8 cellular contexts compared by ENCODE assay signal in the genomic region with DNA sequence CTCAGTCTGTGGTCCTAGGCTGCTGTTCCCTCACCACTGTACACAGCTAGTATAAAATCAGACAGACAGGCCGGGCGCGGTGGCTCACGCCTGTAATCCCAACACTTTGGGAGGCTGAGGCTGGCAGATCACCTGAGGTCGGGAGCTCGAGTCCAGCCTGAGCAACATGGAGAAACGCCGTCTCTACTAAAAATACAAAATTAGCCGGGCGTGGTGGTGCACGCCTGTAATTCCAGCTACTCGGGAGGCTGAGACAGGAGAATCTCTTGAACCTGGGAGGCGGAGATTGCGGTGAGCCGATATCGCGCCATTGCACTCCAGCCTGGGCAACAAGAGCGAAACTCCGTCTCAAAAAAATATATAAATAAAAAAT. TPM values are rescaled to one million over a fixed set of nuclear protein-coding genes. Genes with fewer than 3 reads are reported as not detected.
A peak's percentile ranks its signal among the peaks of the same experiment; 100 is the strongest.
DNase-seq lines count a peak whose midpoint lies in the region; ATAC-seq and TF ChIP-seq lines count a peak whose summit lies in the region.
"Not testable (repeated sequence)": the region's sequence is repeated elsewhere in the genome, so short reads cannot be mapped to it uniquely, and the experiment has no call there.

No MANE protein-coding gene starts in this region.

- peaks cover 22 to 28% of the 10 kb centered on the region in 2 experiments for H3K4me1 Mint-ChIP-seq in H9
- peaks cover 40% of the 10 kb centered on the region for H3K4me1 Mint-ChIP-seq in activated naive CD4-positive, alpha-beta T cell treated with anti-CD3 and anti-CD28 coated beads, Interleukin-2, amount 10 ng/mL, durations not matched to agents 7 days and 5 days
- peaks cover 30 to 38% of the 10 kb centered on the region in 2 donors for H3K4me1 Mint-ChIP-seq in natural killer cell treated with Interleukin-12 subunit alpha and Interleukin-12 subunit beta and Interleukin-15 and Interleukin-18, amount 100 ng/mL, for 72 hours (ENCODE audit: low read depth in 2 of 2)
- H3K4me1 Mint-ChIP-seq in stimulated activated naive B cell treated with anti-CD40 and anti-IgM and Interleukin-4, amounts not matched to agents 10 μg/mL and 1 μg/mL and 100 μg/mL, for 72 hours: peaks cover 25 to 47% of the 10 kb centered on the region in 2 donors

- H3K27ac Mint-ChIP-seq in H9: peak overlapping the region in 2 of 3 experiments; percentile 51 to 53; a peak in 3 of 7 replicates
- peak overlapping the region; percentile 95 for H3K27ac Mint-ChIP-seq in activated naive CD4-positive, alpha-beta T cell treated with anti-CD3 and anti-CD28 coated beads, Interleukin-2, amount 10 ng/mL, durations not matched to agents 7 days and 5 days
- peak overlapping the region; percentile 86 to 90 for H3K27ac Mint-ChIP-seq in natural killer cell treated with Interleukin-12 subunit alpha and Interleukin-12 subunit beta and Interleukin-15 and Interleukin-18, amount 100 ng/mL, for 72 hours
- H3K27ac Mint-ChIP-seq in stimulated activated naive B cell treated with anti-CD40 and anti-IgM and Interleukin-4, amounts not matched to agents 10 μg/mL and 1 μg/mL and 100 μg/mL, for 72 hours: peak overlapping the region; percentile 98

- peak overlapping the region; percentile 11 for H3K9ac ChIP-seq in H9 (ENCODE audit: extremely low read depth, insufficient read length, low read length)
- H3K9ac ChIP-seq in iPS-15b (ENCODE audit: low read depth, low read length): peak overlapping the region; percentile 65

- not testable (repeated sequence) for H2BK12ac ChIP-seq in H9 (ENCODE audit: insufficient read length, low read depth, low read length)

- not testable (repeated sequence) for H3K18ac ChIP-seq in H9 (ENCODE audit: insufficient read length, low read depth, low read length)

- H3K79me2 ChIP-seq in ACC112 (ENCODE audit: control insufficient read depth, insufficient read depth, low read length, unreplicated experiment) (peaks cover 44% of the 10 kb centered on the region), H9 (ENCODE audit: insufficient read depth, low read length) (peaks cover 32% of the 10 kb centered on the region)

- H3K27me3 ChIP-seq in ACC112 (ENCODE audit: insufficient read depth, low read length); H9 (ENCODE audit: insufficient read depth, low read length); Peyer's patch; effector memory CD4-positive, alpha-beta T cell (replicated peaks; ENCODE audit: control insufficient read depth, insufficient read depth, low read length, poor library complexity, severe bottlenecking); iPS-15b (ENCODE audit: control insufficient read depth, insufficient read depth, low read length): not testable (repeated sequence)

- H2AFZ ChIP-seq in ACC112 (ENCODE audit: low read length, unreplicated experiment): peak overlapping the region; percentile 87
- H2AFZ ChIP-seq in H9 (ENCODE audit: low read length): not testable (repeated sequence)

- peak overlapping the region; percentile 81 for H3K4me3 ChIP-seq in ACC112 (ENCODE audit: low read depth, low read length)
- H3K4me3 ChIP-seq in Peyer's patch: peak overlapping the region; percentile 66 to 98 (median 96)
- peak overlapping the region; percentile 75 for H3K4me3 ChIP-seq in effector memory CD4-positive, alpha-beta T cell (ENCODE audit: insufficient read depth, low read depth, low read length, poor library complexity, severe bottlenecking)
- peak overlapping the region; percentile 100 for H3K4me3 ChIP-seq in iPS-15b (ENCODE audit: low read depth, low read length)

- H2AK5ac ChIP-seq in H9 (ENCODE audit: insufficient read length, low read length): not testable (repeated sequence)

- H2BK20ac ChIP-seq in H9 (ENCODE audit: low read depth, low read length, poor library complexity, severe bottlenecking): not testable (repeated sequence)

- H3K4me1 ChIP-seq in ACC112 (ENCODE audit: control insufficient read depth, insufficient read depth, low read length, unreplicated experiment) (peaks cover 29% of the 10 kb centered on the region), Peyer's patch (peaks cover 0 to 28% (median 9%) of the 10 kb centered on the region in 4 donors)
- H3K4me1 ChIP-seq in H9 (ENCODE audit: insufficient read depth, low read length); iPS-15b (ENCODE audit: control insufficient read depth, insufficient read depth, low read length): not testable (repeated sequence)
- peaks cover 17% of the 10 kb centered on the region for H3K4me1 ChIP-seq in effector memory CD4-positive, alpha-beta T cell (ENCODE audit: control insufficient read depth, insufficient read depth, low read length, poor library complexity, severe bottlenecking)

- H3K79me1 ChIP-seq in H9 (ENCODE audit: insufficient read depth, low read depth, low read length, poor library complexity, severe bottlenecking): peaks cover 15% of the 10 kb centered on the region

- H3K23ac ChIP-seq in H9 (ENCODE audit: insufficient read length, low read depth, low read length): not testable (repeated sequence)

- H2BK15ac ChIP-seq in H9 (ENCODE audit: low read depth, low read length): not testable (repeated sequence)

- H4K91ac ChIP-seq in H9 (ENCODE audit: insufficient read length, low read depth, low read length): not testable (repeated sequence)

- H3K36me3 ChIP-seq in ACC112 (ENCODE audit: insufficient read depth, low read length); effector memory CD4-positive, alpha-beta T cell (ENCODE audit: control insufficient read depth, insufficient read depth, low read length): not testable (repeated sequence)
- H3K36me3 ChIP-seq in Peyer's patch: peaks cover 0 to 18% (median 0%) of the 10 kb centered on the region in 3 donors
- H3K36me3 ChIP-seq in iPS-15b (ENCODE audit: control insufficient read depth, insufficient read depth, low read length): peaks cover 12% of the 10 kb centered on the region

- TF ChIP-seq POLR2A in Peyer's patch (IDR thresholded peaks at IDR 0.05): not testable (repeated sequence)

- not testable (repeated sequence) for H3K23me2 ChIP-seq in H9 (ENCODE audit: insufficient read length, low read depth, low read length, poor library complexity, severe bottlenecking)

- not testable (repeated sequence) for H2BK5ac ChIP-seq in H9 (ENCODE audit: insufficient read length, low read length)

- H3K56ac ChIP-seq in H9 (ENCODE audit: insufficient read length, low read depth, low read length): not testable (repeated sequence)

- H3K4me2 ChIP-seq in H9 (ENCODE audit: insufficient read depth, insufficient read length, low read length): peak overlapping the region; percentile 99

- not testable (repeated sequence) for H3K14ac ChIP-seq in H9 (ENCODE audit: insufficient read depth, low read length)

- H3T11ph ChIP-seq in H9 (ENCODE audit: low read length): not testable (repeated sequence)

- not testable (repeated sequence) for ATAC-seq in natural killer cell treated with Interleukin-12 subunit alpha and Interleukin-12 subunit beta and Interleukin-15 and Interleukin-18, amount 100 ng/mL, for 72 hours
- ATAC-seq in stimulated activated naive B cell treated with anti-CD40 and anti-IgM and Interleukin-4, amounts not matched to agents 10 μg/mL and 1 μg/mL and 100 μg/mL, for 72 hours (replicated peaks): peak in 1 of 2 donors; percentile 2

- peak overlapping the region; percentile 97 to 99 for H3K4me3 Mint-ChIP-seq in H9
- peak overlapping the region; percentile 95 for H3K4me3 Mint-ChIP-seq in activated naive CD4-positive, alpha-beta T cell treated with anti-CD3 and anti-CD28 coated beads, Interleukin-2, amount 10 ng/mL, durations not matched to agents 7 days and 5 days
- peak overlapping the region; percentile 81 for H3K4me3 Mint-ChIP-seq in natural killer cell treated with Interleukin-12 subunit alpha and Interleukin-12 subunit beta and Interleukin-15 and Interleukin-18, amount 100 ng/mL, for 72 hours
- H3K4me3 Mint-ChIP-seq in stimulated activated naive B cell treated with anti-CD40 and anti-IgM and Interleukin-4, amounts not matched to agents 10 μg/mL and 1 μg/mL and 100 μg/mL, for 72 hours: peak overlapping the region; percentile 93 to 95

- not testable (repeated sequence) for DNase-seq in H9; Peyer's patch; activated naive CD4-positive, alpha-beta T cell treated with anti-CD3 and anti-CD28 coated beads, Interleukin-2, amount 10 ng/mL, durations not matched to agents 7 days and 5 days; effector memory CD4-positive, alpha-beta T cell; natural killer cell treated with Interleukin-12 subunit alpha and Interleukin-12 subunit beta and Interleukin-15 and Interleukin-18, amount 100 ng/mL, for 72 hours (ENCODE audit: low spot score); stimulated activated naive B cell treated with anti-CD40 and anti-IgM and Interleukin-4, amounts not matched to agents 10 μg/mL and 1 μg/mL and 100 μg/mL, for 72 hours

- not testable (repeated sequence) for H3K4ac ChIP-seq in H9 (ENCODE audit: low read depth, low read length)

- not testable (repeated sequence) for H3K9me3 Mint-ChIP-seq in H9; activated naive CD4-positive, alpha-beta T cell treated with anti-CD3 and anti-CD28 coated beads, Interleukin-2, amount 10 ng/mL, durations not matched to agents 7 days and 5 days; natural killer cell treated with Interleukin-12 subunit alpha and Interleukin-12 subunit beta and Interleukin-15 and Interleukin-18, amount 100 ng/mL, for 72 hours; stimulated activated naive B cell treated with anti-CD40 and anti-IgM and Interleukin-4, amounts not matched to agents 10 μg/mL and 1 μg/mL and 100 μg/mL, for 72 hours

- not testable (repeated sequence) for H2BK120ac ChIP-seq in H9 (ENCODE audit: low read depth, low read length, poor library complexity, severe bottlenecking)

- not testable (repeated sequence) for H3K27ac ChIP-seq in ACC112 (ENCODE audit: low read depth, low read length); H9 (ENCODE audit: insufficient read length, low read depth, low read length)
- peak overlapping the region; percentile 91 to 94 (median 92) for H3K27ac ChIP-seq in Peyer's patch
- H3K27ac ChIP-seq in effector memory CD4-positive, alpha-beta T cell (ENCODE audit: insufficient read depth, low read length, poor library complexity, severe bottlenecking): peak overlapping the region; percentile 41

- not testable (repeated sequence) for H3K9me3 ChIP-seq in H9 (ENCODE audit: control insufficient read depth, low read depth, low read length); Peyer's patch; effector memory CD4-positive, alpha-beta T cell (ENCODE audit: control insufficient read depth, low read length); iPS-15b (ENCODE audit: control insufficient read depth, insufficient read depth, low read length)

- WGBS in H9 (ENCODE audit: extremely low coverage, insufficient read length, low lambda C conversion rate): no CpG with 5 or more reads among the region's 19 CpGs

- TF ChIP-seq CTCF in H9 (conservative IDR thresholded peaks at IDR 0.05); Peyer's patch (IDR thresholded peaks at IDR 0.05): not testable (repeated sequence)

- H3K36me3 Mint-ChIP-seq in H9 (ENCODE audit: insufficient read depth in 1 of 3, low read depth in 3 of 3): peaks cover 28 to 42% (median 38%) of the 10 kb centered on the region in 3 experiments; a peak in 6 of 7 replicates
- peaks cover 34% of the 10 kb centered on the region for H3K36me3 Mint-ChIP-seq in activated naive CD4-positive, alpha-beta T cell treated with anti-CD3 and anti-CD28 coated beads, Interleukin-2, amount 10 ng/mL, durations not matched to agents 7 days and 5 days
- H3K36me3 Mint-ChIP-seq in natural killer cell treated with Interleukin-12 subunit alpha and Interleukin-12 subunit beta and Interleukin-15 and Interleukin-18, amount 100 ng/mL, for 72 hours: peaks cover 13% of the 10 kb centered on the region
- peaks cover 11 to 20% of the 10 kb centered on the region in 2 donors for H3K36me3 Mint-ChIP-seq in stimulated activated naive B cell treated with anti-CD40 and anti-IgM and Interleukin-4, amounts not matched to agents 10 μg/mL and 1 μg/mL and 100 μg/mL, for 72 hours

- not testable (repeated sequence) for H4K8ac ChIP-seq in H9 (replicated peaks; ENCODE audit: insufficient read length, low read depth, low read length)

- not testable (repeated sequence) for H4K20me1 ChIP-seq in H9 (ENCODE audit: control insufficient read depth, insufficient read depth, insufficient read length)

- H3K27me3 Mint-ChIP-seq in H9 (ENCODE audit: low read depth); activated naive CD4-positive, alpha-beta T cell treated with anti-CD3 and anti-CD28 coated beads, Interleukin-2, amount 10 ng/mL, durations not matched to agents 7 days and 5 days; natural killer cell treated with Interleukin-12 subunit alpha and Interleukin-12 subunit beta and Interleukin-15 and Interleukin-18, amount 100 ng/mL, for 72 hours; stimulated activated naive B cell treated with anti-CD40 and anti-IgM and Interleukin-4, amounts not matched to agents 10 μg/mL and 1 μg/mL and 100 μg/mL, for 72 hours: not testable (repeated sequence)

- CTCF ChIA-PET in activated naive CD4-positive, alpha-beta T cell treated with anti-CD3 and anti-CD28 coated beads, Interleukin-2, amount 10 ng/mL, durations not matched to agents 7 days and 5 days (lab: Charles Lee): interaction anchor here (0.6 to 1.4 kb wide), 3 partner anchors 132 to 208 kb away, joined by 3 to 5 read pairs (median 3); no protein-coding TSS in a partner anchor

- not testable (repeated sequence) for H4K5ac ChIP-seq in H9 (ENCODE audit: insufficient read length, low read depth, low read length)

RNA-seq across cellular contexts. Expression of a gene that starts 0.5 kb away (rescaled TPM):
- total RNA-seq in H9 (2021): 51.3 and 56.6 TPM in 2 replicates
- 100 to 1,000 TPM in 1 of 4 donors, 10 to 100 TPM in 3; 14.4 to 106 (median 49.9) TPM for total RNA-seq in Peyer's patch
- 10 to 100 TPM; 42.5 to 77.9 TPM for total RNA-seq in natural killer cell treated with Interleukin-12 subunit alpha and Interleukin-12 subunit beta and Interleukin-15 and Interleukin-18, amount 100 ng/mL, for 72 hours

RNA-seq across cellular contexts. Expression of a gene that starts 34.0 kb away (rescaled TPM):
- total RNA-seq in H9 (2021): 49.4 and 53.1 TPM in 2 replicates
- 10 to 100 TPM; 29.6 to 68.5 (median 42.9) TPM for total RNA-seq in Peyer's patch
- total RNA-seq in natural killer cell treated with Interleukin-12 subunit alpha and Interleukin-12 subunit beta and Interleukin-15 and Interleukin-18, amount 100 ng/mL, for 72 hours: 10 to 100 TPM; 53.4 to 64.0 TPM
